In the genomic region with DNA sequence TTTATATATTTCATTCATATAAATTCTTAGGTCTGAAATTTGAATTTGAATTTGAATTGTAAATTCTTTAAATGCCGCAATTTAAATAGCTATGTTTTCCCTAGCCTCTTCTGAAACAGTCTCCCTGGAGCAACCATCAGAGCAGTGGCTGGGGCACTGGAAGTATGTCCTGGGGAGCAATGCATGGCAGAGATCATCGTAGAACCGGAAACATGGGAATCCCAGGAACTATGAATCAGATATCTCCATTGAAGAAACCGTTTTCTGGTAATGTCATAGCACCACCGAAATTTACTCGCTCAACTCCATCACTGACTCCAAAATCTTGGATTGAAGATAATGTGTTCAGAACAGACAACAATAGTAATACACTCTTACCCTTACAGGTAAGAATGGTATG, we compare ENCODE assay signal across 14 cellular contexts. TPM values are rescaled to one million over a fixed set of nuclear protein-coding genes. Genes with fewer than 3 reads are reported as not detected.
DNase-seq lines count a peak whose midpoint lies in the region; ATAC-seq, FAIRE-seq and TF ChIP-seq lines count a peak whose summit lies in the region.
"Had no signal": no experiment of that assay in that cellular context is flagged by ENCODE, and none has a peak within 500 bp of the region (broad histone marks: within the 10 kb centered on the region; RNA-seq: fewer than 3 reads in every experiment).

No MANE protein-coding gene starts in this region.

- CTCF ChIA-PET in AG04450 (lab: Charles Lee) (interaction anchor here (0.8 to 2.8 kb wide), 2 partner anchors 14 to 1353 kb away, joined by 4 to 11 read pairs; no protein-coding TSS in a partner anchor), K562 (lab: Yijun Ruan, JAX; ENCODE audit: low intra/inter-chr PET ratio) (interaction anchor here (0.6 kb wide), 1 partner anchor 176 kb away, joined by 3 read pairs; no protein-coding TSS in a partner anchor)
- CTCF ChIA-PET in activated CD4-positive, alpha-beta memory T cell treated with anti-CD3 and anti-CD28 coated beads, Interleukin-2, amount 10 ng/mL, durations not matched to agents 7 days and 5 days (lab: Charles Lee) = interaction anchor here (1.0 kb wide), 2 partner anchors 8 to 9 kb away, joined by 3 to 4 read pairs; no protein-coding TSS in a partner anchor

- H3K27ac Mint-ChIP-seq in activated CD4-positive, alpha-beta memory T cell treated with anti-CD3 and anti-CD28 coated beads, Interleukin-2, amount 10 ng/mL, durations not matched to agents 7 days and 5 days = no peak overlapping the region
- H3K27ac Mint-ChIP-seq: CD14-positive monocyte; stimulated activated naive CD8-positive, alpha-beta T cell treated with anti-CD3 and anti-CD28 coated beads, Interleukin-15, amount 100 ng/mL, for 72 hours had no signal

- H3K36me3 ChIP-seq in HUES48 (ENCODE audit: control insufficient read depth, insufficient read depth, low read length) (no peaks in the 10 kb centered on the region), K562 (ENCODE audit: control insufficient read depth, insufficient read depth, low read length) (peaks cover 15% of the 10 kb centered on the region; the same call in 2 of the 3 replicates)

- TF ChIP-seq RAD21 in K562 (CRISPR knock-in tag; conservative IDR thresholded peaks at IDR 0.05 in 1 of 2, IDR thresholded peaks at IDR 0.05 in 1 of 2) = no peak

- H3K9ac ChIP-seq in HUES48 (ENCODE audit: low read depth, low read length) (no peak overlapping the region), K562 (ENCODE audit: insufficient read depth in 1 of 2, low read depth in 2 of 2, low read length in 2 of 2) (no peak overlapping the region; a peak in 1 of 4 replicates)

- H3K27ac ChIP-seq in AG04450 (ENCODE audit: low read depth, low read length) = no peak overlapping the region
- H3K27ac ChIP-seq in HUES48 (ENCODE audit: low read depth, low read length) = no peak overlapping the region
- H3K27ac ChIP-seq in K562 (ENCODE audit: extremely low read depth, low read depth, low read length) = no peak overlapping the region
- H3K27ac ChIP-seq: HL-60 had no signal

- H2AFZ ChIP-seq in K562 (ENCODE audit: low read depth, low read length) = peak overlapping the region; percentile 25; the same call in 1 of the 2 replicates

- peaks cover 37% of the 10 kb centered on the region for H3K79me2 ChIP-seq in K562 (ENCODE audit: control insufficient read depth, insufficient read depth, low read length)

- intact Hi-C loops in K562 (cut with micrococcal nuclease) = loop anchor here (10.0 kb wide), 3 partner anchors 648 to 1382 kb away; a partner anchor contains a TSS

- no peak overlapping the region for H3K4me3 Mint-ChIP-seq in activated CD4-positive, alpha-beta memory T cell treated with anti-CD3 and anti-CD28 coated beads, Interleukin-2, amount 10 ng/mL, durations not matched to agents 7 days and 5 days
- H3K4me3 Mint-ChIP-seq: CD14-positive monocyte; stimulated activated naive CD8-positive, alpha-beta T cell treated with anti-CD3 and anti-CD28 coated beads, Interleukin-15, amount 100 ng/mL, for 72 hours had no signal

- no TSS peak for BruUV-seq in K562 (replicated peaks; lab: Mats Ljungman, UMichigan)

- peaks cover 45% of the 10 kb centered on the region for H3K36me3 Mint-ChIP-seq in activated CD4-positive, alpha-beta memory T cell treated with anti-CD3 and anti-CD28 coated beads, Interleukin-2, amount 10 ng/mL, durations not matched to agents 7 days and 5 days (ENCODE audit: low read depth)
- H3K36me3 Mint-ChIP-seq: natural killer cell treated with Interleukin-12 subunit alpha and Interleukin-12 subunit beta and Interleukin-15 and Interleukin-18, amount 100 ng/mL, for 72 hours had no signal

- no peak for FAIRE-seq in K562 (lab: Jason Lieb, UNC)

- H3K4me2 ChIP-seq in K562 (ENCODE audit: insufficient read depth, low read length) = no peak overlapping the region; the same call in 1 of the 2 replicates

- no peak for TF ChIP-seq POLR2A in K562 (conservative IDR thresholded peaks at IDR 0.05)

- H3K4me1 ChIP-seq in HUES48 (ENCODE audit: control insufficient read depth, insufficient read depth, low read length) (peaks cover 50% of the 10 kb centered on the region), K562 (replicated peaks in 1 of 2; ENCODE audit: control insufficient read depth in 2 of 2, insufficient read depth in 2 of 2, low read length in 2 of 2) (peaks cover 23 to 25% of the 10 kb centered on the region in 2 experiments; a peak in 4 of 5 replicates)

- no peaks in the 10 kb centered on the region for H3K27me3 ChIP-seq in AG04450 (ENCODE audit: control insufficient read depth, insufficient read depth, low read length)
- H3K27me3 ChIP-seq in HUES48 (ENCODE audit: control insufficient read depth, insufficient read depth, low read length) = peaks cover 20% of the 10 kb centered on the region
- no peaks in the 10 kb centered on the region for H3K27me3 ChIP-seq in K562 (ENCODE audit: control insufficient read depth in 2 of 2, insufficient read depth in 2 of 2, low read length in 2 of 2)

- H3K9me1 ChIP-seq in K562 (ENCODE audit: control insufficient read depth, insufficient read depth, low read length) = no peaks in the 10 kb centered on the region

- TF ChIP-seq CTCF in AG04450 (IDR thresholded peaks at IDR 0.05; ENCODE audit: low read depth, low read length) (no peak), K562 (IDR thresholded peaks at IDR 0.05 in 2 of 3, conservative IDR thresholded peaks at IDR 0.05 in 1 of 3; ENCODE audit: insufficient read depth in 2 of 3, low read depth in 1 of 3, low read length in 3 of 3) (no peak)

- no peak for TF ChIP-seq EP300 in K562 (IDR thresholded peaks at IDR 0.05; ENCODE audit: low read length)

- peak overlapping the region; percentile 20 for H3K4me3 ChIP-seq in AG04450 (ENCODE audit: low read depth, low read length)
- H3K4me3 ChIP-seq in HUES48 (ENCODE audit: low read depth, low read length) = peak overlapping the region; percentile 36; the same call in 1 of the 2 replicates
- no peak overlapping the region for H3K4me3 ChIP-seq in K562

- peaks cover 36% of the 10 kb centered on the region for H3K4me1 Mint-ChIP-seq in activated CD4-positive, alpha-beta memory T cell treated with anti-CD3 and anti-CD28 coated beads, Interleukin-2, amount 10 ng/mL, durations not matched to agents 7 days and 5 days

- WGBS in K562 (ENCODE audit: insufficient coverage, low coverage, missing lambda C conversion rate) = 38% methylated on average over 6 of the region's 6 CpGs

- no peaks in the 10 kb centered on the region for H3K27me3 Mint-ChIP-seq in activated CD4-positive, alpha-beta memory T cell treated with anti-CD3 and anti-CD28 coated beads, Interleukin-2, amount 10 ng/mL, durations not matched to agents 7 days and 5 days
- H3K27me3 Mint-ChIP-seq: natural killer cell treated with Interleukin-12 subunit alpha and Interleukin-12 subunit beta and Interleukin-15 and Interleukin-18, amount 100 ng/mL, for 72 hours; stimulated activated naive CD8-positive, alpha-beta T cell treated with anti-CD3 and anti-CD28 coated beads, Interleukin-15, amount 100 ng/mL, for 72 hours had no signal

- no peaks in the 10 kb centered on the region for H3K9me3 Mint-ChIP-seq in activated CD4-positive, alpha-beta memory T cell treated with anti-CD3 and anti-CD28 coated beads, Interleukin-2, amount 10 ng/mL, durations not matched to agents 7 days and 5 days
- H3K9me3 Mint-ChIP-seq: CD14-positive monocyte; natural killer cell treated with Interleukin-12 subunit alpha and Interleukin-12 subunit beta and Interleukin-15 and Interleukin-18, amount 100 ng/mL, for 72 hours; stimulated activated naive CD8-positive, alpha-beta T cell treated with anti-CD3 and anti-CD28 coated beads, Interleukin-15, amount 100 ng/mL, for 72 hours had no signal

- POLR2A ChIA-PET in AG04450 (lab: Yijun Ruan, JAX) (no interaction called here), K562 (lab: Yijun Ruan, JAX) (no interaction called here)
- POLR2A ChIA-PET in activated CD4-positive, alpha-beta memory T cell treated with anti-CD3 and anti-CD28 coated beads, Interleukin-2, amount 10 ng/mL, durations not matched to agents 7 days and 5 days (lab: Charles Lee) = no interaction called here

- H3K9me3 ChIP-seq in AG04450 (ENCODE audit: control insufficient read depth, insufficient read depth, low read length) (no peaks in the 10 kb centered on the region; the same call in 1 of the 2 replicates), HUES48 (ENCODE audit: control insufficient read depth, insufficient read depth, low read length) (no peaks in the 10 kb centered on the region), K562 (replicated peaks; ENCODE audit: control insufficient read depth, insufficient read depth, low read depth, low read length) (no peaks in the 10 kb centered on the region)

- ATAC-seq in K562 = no peak
- ATAC-seq: HCT116; natural killer cell treated with Interleukin-12 subunit alpha and Interleukin-12 subunit beta and Interleukin-15 and Interleukin-18, amount 100 ng/mL, for 72 hours; stimulated activated naive CD8-positive, alpha-beta T cell treated with anti-CD3 and anti-CD28 coated beads, Interleukin-15, amount 100 ng/mL, for 72 hours had no signal

- 0 out of 2 replicates have a peak, but pooled peaks cover 3% of the 10 kb centered on the region for H4K20me1 ChIP-seq in K562 (replicated peaks; ENCODE audit: control insufficient read depth, insufficient read depth, low read length)

- in situ Hi-C loops in K562 (cut with MboI) = loop anchor here (25.0 kb wide), 1 partner anchor 655 kb away; a partner anchor contains a TSS

- DNase-seq in AG04450 (ENCODE audit: low read depth, low spot score) (no peak), K562 (ENCODE audit: extremely low read depth in 1 of 4, low spot score in 3 of 4) (peak in 1 of 4 experiments; percentile 21), lung microvascular endothelial cell (ENCODE audit: low read depth in 2 of 2) (peak; percentile 12 to 25), AG08395 (ENCODE audit: low spot score) (no peak), DMS 273 treated with DMSO at 0.1 percent for 48 hours (lab: John Stamatoyannopoulos, UW) (no peak)
- DNase-seq in activated T-cell treated with anti-CD3 and anti-CD28 coated beads, Interleukin-2, amount 50 U/mL, for 1 hour = no peak
- no peak for DNase-seq in activated CD4-positive, alpha-beta memory T cell treated with anti-CD3 and anti-CD28 coated beads, Interleukin-2, amount 10 ng/mL, durations not matched to agents 7 days and 5 days
- DNase-seq: activated CD4-positive, alpha-beta T cell treated with anti-CD3 and anti-CD28 coated beads for 4 hours; stimulated activated naive CD8-positive, alpha-beta T cell treated with anti-CD3 and anti-CD28 coated beads, Interleukin-15, amount 100 ng/mL, for 72 hours had no signal

RNA-seq across cellular contexts. Expression of a gene that starts 4.9 kb away (rescaled TPM):
- polyA plus RNA-seq in AG04450 (2011; rRNA removed) (10.4 and 11.4 TPM in 2 replicates), K562 (2011; rRNA removed) (1.4 and 1.7 TPM in 2 replicates), K562 (2014; fragmentation: Illumina TruSeq; extraction: Trizol) (1.3 and 1.9 TPM in 2 replicates), K562 (2014; fragmentation: Nextera tagmentation; extraction: Ambion mirVana) (under 1 TPM; 0.39 to 0.41 TPM), K562 (2014; rRNA removed) (1.0 and 1.1 TPM in 2 replicates)
- 15.7 and 23.0 TPM in 2 replicates for polyA minus RNA-seq in AG04450 (2011; rRNA and poly(A)+ RNA removed)
- total RNA-seq in K562 (2011; cell fraction: chromatin; rRNA removed; ENCODE audit: low replicate concordance) = 3.0 and 10.5 TPM in 2 replicates
- total RNA-seq in K562 (2011; cell fraction: nucleolus; rRNA removed) = 1.3 and 1.5 TPM in 2 replicates
- 4.0 and 8.7 TPM in 2 replicates for total RNA-seq in K562 (2011; cell fraction: nucleoplasm; rRNA removed)
- total RNA-seq in K562 (2014; rRNA removed) (0.54 and 0.86 TPM in 2 replicates), K562 (2014; rRNA removed; fragmentation: Illumina TruSeq; extraction: Trizol) (2.1 and 3.0 TPM in 2 replicates), K562 (2015; rRNA removed; fragmentation: Illumina TruSeq; extraction: Trizol) (1.6 and 2.0 TPM in 2 replicates), K562 (2021) (3.0 and 3.2 TPM in 2 replicates), lung microvascular endothelial cell (5.0 and 7.5 TPM in 2 replicates)
- 0.18 and 0.69 TPM in 2 replicates for polyA plus RNA-seq in K562 (2011; cell fraction: cytosol; rRNA removed)
- polyA plus RNA-seq in K562 (2011; cell fraction: nucleus; rRNA removed) = 2.9 and 4.5 TPM in 2 replicates
- 1.2 and 1.9 TPM in 2 replicates for polyA plus RNA-seq in K562 (2012)
- 3.5 and 3.9 TPM in 2 replicates for polyA minus RNA-seq in K562 (2011; rRNA and poly(A)+ RNA removed)
- 0.86 and 1.5 TPM in 2 replicates for polyA minus RNA-seq in K562 (2011; cell fraction: cytosol; rRNA and poly(A)+ RNA removed)
- polyA minus RNA-seq in K562 (2011; cell fraction: nucleus; rRNA and poly(A)+ RNA removed) = 2.3 and 7.8 TPM in 2 replicates
- 10 to 100 TPM; 17.6 to 20.4 TPM for total RNA-seq in activated CD4-positive, alpha-beta memory T cell treated with anti-CD3 and anti-CD28 coated beads, Interleukin-2, amount 10 ng/mL, durations not matched to agents 7 days and 5 days

Comparison
In these comparisons a context has a peak if more than half of its experiments do, and no peak if none do; other contexts are left out.
1. DNase-seq: peak in lung microvascular endothelial cell (2 of 2); none in AG04450 (single experiment), activated T-cell treated with anti-CD3 and anti-CD28 coated beads, Interleukin-2, amount 50 U/mL, for 1 hour (single experiment), AG08395 (single experiment), activated CD4-positive, alpha-beta memory T cell treated with anti-CD3 and anti-CD28 coated beads, Interleukin-2, amount 10 ng/mL, durations not matched to agents 7 days and 5 days (single experiment) and DMS 273 treated with DMSO at 0.1 percent for 48 hours (single experiment).